ENCODE assay signal across 1 cellular context in the genomic region with DNA sequence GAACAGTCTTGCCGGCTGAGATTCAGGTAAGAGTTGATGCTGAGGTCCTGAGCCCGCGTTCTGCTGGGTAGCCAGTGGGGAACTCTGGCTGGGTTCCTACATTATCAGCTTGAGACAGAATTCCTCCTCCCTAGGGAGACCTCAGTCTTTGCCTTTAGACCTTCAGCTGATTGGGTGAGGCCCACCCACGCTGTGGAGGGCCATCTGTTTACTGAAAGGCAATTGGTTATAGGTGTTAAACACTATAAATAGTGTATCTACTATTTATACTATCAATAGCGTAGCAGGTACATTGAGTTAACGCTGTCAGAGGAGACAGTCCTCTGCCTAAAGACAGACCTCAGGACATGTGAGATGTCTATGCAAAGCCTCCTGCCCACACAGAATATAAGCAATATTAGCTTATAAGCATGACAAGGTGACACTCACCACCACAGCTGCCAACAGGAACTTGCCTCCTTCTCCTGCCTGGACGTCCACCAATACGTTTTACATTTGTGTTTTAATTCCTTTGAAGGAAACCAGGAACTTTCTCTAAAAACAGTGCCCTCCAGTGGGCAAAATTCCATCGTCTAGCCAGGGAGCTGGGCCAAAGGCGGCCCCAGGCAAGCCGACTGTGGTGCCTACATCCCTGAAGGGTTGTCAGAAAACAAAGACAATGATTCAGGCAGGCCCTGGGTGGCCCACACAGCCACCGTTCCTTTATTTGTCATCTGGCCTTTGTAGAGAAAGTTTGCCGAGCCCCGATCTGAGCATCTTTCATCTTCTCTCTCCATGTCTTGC.
TF ChIP-seq lines count a peak whose summit lies in the region.

No MANE protein-coding gene starts in this region.

TF ChIP-seq in GM23338, 12 proteins besides CTCF, POLR2A, EP300 and RAD21 (continued from another document):
- TF ChIP-seq, protein P1, sequence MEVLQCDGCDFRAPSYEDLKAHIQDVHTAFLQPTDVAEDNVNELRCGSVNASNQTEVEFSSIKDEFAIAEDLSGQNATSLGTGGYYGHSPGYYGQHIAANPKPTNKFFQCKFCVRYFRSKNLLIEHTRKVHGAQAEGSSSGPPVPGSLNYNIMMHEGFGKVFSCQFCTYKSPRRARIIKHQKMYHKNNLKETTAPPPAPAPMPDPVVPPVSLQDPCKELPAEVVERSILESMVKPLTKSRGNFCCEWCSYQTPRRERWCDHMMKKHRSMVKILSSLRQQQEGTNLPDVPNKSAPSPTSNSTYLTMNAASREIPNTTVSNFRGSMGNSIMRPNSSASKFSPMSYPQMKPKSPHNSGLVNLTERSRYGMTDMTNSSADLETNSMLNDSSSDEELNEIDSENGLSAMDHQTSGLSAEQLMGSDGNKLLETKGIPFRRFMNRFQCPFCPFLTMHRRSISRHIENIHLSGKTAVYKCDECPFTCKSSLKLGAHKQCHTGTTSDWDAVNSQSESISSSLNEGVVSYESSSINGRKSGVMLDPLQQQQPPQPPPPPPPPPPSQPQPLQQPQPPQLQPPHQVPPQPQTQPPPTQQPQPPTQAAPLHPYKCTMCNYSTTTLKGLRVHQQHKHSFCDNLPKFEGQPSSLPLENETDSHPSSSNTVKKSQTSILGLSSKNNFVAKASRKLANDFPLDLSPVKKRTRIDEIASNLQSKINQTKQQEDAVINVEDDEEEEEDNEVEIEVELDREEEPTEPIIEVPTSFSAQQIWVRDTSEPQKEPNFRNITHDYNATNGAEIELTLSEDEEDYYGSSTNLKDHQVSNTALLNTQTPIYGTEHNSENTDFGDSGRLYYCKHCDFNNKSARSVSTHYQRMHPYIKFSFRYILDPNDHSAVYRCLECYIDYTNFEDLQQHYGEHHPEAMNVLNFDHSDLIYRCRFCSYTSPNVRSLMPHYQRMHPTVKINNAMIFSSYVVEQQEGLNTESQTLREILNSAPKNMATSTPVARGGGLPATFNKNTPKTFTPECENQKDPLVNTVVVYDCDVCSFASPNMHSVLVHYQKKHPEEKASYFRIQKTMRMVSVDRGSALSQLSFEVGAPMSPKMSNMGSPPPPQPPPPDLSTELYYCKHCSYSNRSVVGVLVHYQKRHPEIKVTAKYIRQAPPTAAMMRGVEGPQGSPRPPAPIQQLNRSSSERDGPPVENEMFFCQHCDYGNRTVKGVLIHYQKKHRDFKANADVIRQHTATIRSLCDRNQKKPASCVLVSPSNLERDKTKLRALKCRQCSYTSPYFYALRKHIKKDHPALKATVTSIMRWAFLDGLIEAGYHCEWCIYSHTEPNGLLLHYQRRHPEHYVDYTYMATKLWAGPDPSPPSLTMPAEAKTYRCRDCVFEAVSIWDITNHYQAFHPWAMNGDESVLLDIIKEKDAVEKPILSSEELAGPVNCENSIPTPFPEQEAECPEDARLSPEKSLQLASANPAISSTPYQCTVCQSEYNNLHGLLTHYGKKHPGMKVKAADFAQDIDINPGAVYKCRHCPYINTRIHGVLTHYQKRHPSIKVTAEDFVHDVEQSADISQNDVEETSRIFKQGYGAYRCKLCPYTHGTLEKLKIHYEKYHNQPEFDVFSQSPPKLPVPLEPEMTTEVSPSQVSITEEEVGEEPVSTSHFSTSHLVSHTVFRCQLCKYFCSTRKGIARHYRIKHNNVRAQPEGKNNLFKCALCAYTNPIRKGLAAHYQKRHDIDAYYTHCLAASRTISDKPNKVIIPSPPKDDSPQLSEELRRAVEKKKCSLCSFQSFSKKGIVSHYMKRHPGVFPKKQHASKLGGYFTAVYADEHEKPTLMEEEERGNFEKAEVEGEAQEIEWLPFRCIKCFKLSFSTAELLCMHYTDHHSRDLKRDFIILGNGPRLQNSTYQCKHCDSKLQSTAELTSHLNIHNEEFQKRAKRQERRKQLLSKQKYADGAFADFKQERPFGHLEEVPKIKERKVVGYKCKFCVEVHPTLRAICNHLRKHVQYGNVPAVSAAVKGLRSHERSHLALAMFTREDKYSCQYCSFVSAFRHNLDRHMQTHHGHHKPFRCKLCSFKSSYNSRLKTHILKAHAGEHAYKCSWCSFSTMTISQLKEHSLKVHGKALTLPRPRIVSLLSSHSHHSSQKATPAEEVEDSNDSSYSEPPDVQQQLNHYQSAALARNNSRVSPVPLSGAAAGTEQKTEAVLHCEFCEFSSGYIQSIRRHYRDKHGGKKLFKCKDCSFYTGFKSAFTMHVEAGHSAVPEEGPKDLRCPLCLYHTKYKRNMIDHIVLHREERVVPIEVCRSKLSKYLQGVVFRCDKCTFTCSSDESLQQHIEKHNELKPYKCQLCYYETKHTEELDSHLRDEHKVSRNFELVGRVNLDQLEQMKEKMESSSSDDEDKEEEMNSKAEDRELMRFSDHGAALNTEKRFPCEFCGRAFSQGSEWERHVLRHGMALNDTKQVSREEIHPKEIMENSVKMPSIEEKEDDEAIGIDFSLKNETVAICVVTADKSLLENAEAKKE (CRISPR knock-in tag; IDR thresholded peaks at IDR 0.05), result no peak
- TF ChIP-seq JUNB (IDR thresholded peaks at IDR 0.05; ENCODE audit: unreplicated experiment), result no peak
